In the genomic region with DNA sequence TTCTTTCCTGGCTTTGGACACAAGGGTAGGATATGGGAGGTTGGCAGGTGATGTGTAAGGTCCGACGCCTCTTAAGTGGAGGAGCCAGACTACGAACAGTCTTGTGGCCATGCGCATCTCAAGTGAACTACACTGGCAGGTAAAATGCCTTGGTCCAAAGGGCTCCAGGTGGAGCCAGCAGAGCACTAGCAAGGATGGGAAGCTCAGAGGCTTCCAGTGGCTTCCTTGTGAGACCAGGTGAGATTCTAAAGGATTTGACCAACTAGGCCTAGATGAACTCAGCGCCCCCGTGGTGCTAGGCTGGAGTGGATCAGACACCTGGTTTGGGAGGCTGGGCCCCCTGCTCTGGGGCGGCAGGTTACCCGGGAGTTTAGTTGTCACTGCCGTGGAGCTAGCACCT, we compare ENCODE assay signal across 1 cellular context.
TF ChIP-seq lines count a peak whose summit lies in the region.

No MANE protein-coding gene starts in this region.

TF ChIP-seq in K562, 482 proteins besides CTCF, POLR2A, EP300 and RAD21:
- TF ChIP-seq TSC22D4 (tag; IDR thresholded peaks at IDR 0.05), result no peak
- no peak for TF ChIP-seq COPS2 (conservative IDR thresholded peaks at IDR 0.05)
- no peak for TF ChIP-seq TFAM (CRISPR knock-in tag; conservative IDR thresholded peaks at IDR 0.05)
- TF ChIP-seq MCM7 (IDR thresholded peaks at IDR 0.05), result no peak
- no peak for TF ChIP-seq GTF2F1 (IDR thresholded peaks at IDR 0.05; ENCODE audit: low read depth, low read length)
- no peak for TF ChIP-seq ZNF24 (IDR thresholded peaks at IDR 0.05)
- TF ChIP-seq STAG1 (CRISPR knock-in tag; IDR thresholded peaks at IDR 0.05; ENCODE audit: borderline replicate concordance), result no peak
- no peak for TF ChIP-seq ZEB2 (IDR thresholded peaks at IDR 0.05)
- no peak for TF ChIP-seq ARID3A (IDR thresholded peaks at IDR 0.05; ENCODE audit: borderline replicate concordance, low read depth, low read length)
- no peak for TF ChIP-seq ZNF277 (CRISPR knock-in tag; IDR thresholded peaks at IDR 0.05; ENCODE audit: borderline replicate concordance)
- peak; percentile 25 for TF ChIP-seq KDM5B (IDR thresholded peaks at IDR 0.05; ENCODE audit: insufficient replicate concordance, low read depth, low read length)
- no peak for TF ChIP-seq ADNP (tag; IDR thresholded peaks at IDR 0.05)
- peak; percentile 4 for TF ChIP-seq CHD1 (IDR thresholded peaks at IDR 0.05; ENCODE audit: low read length)
- no peak for TF ChIP-seq CBX8 (IDR thresholded peaks at IDR 0.05; ENCODE audit: borderline replicate concordance, extremely low read depth, low read depth, low read length, poor library complexity, severe bottlenecking)
- 0 out of 2 replicates have a peak, but pooled peaks have one; percentile 21 for TF ChIP-seq POLR2AphosphoS5 (IDR thresholded peaks at IDR 0.05; ENCODE audit: control insufficient read depth, insufficient read depth, low read depth, low read length)
- no peak for TF ChIP-seq ZNF165 (CRISPR knock-in tag; IDR thresholded peaks at IDR 0.05; ENCODE audit: borderline replicate concordance)
- TF ChIP-seq, protein P1, sequence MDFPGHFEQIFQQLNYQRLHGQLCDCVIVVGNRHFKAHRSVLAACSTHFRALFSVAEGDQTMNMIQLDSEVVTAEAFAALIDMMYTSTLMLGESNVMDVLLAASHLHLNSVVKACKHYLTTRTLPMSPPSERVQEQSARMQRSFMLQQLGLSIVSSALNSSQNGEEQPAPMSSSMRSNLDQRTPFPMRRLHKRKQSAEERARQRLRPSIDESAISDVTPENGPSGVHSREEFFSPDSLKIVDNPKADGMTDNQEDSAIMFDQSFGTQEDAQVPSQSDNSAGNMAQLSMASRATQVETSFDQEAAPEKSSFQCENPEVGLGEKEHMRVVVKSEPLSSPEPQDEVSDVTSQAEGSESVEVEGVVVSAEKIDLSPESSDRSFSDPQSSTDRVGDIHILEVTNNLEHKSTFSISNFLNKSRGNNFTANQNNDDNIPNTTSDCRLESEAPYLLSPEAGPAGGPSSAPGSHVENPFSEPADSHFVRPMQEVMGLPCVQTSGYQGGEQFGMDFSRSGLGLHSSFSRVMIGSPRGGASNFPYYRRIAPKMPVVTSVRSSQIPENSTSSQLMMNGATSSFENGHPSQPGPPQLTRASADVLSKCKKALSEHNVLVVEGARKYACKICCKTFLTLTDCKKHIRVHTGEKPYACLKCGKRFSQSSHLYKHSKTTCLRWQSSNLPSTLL (IDR thresholded peaks at IDR 0.05), result no peak
- peak; percentile 43; the same call in 1 of the 2 replicates for TF ChIP-seq SP1 (CRISPR knock-in tag; IDR thresholded peaks at IDR 0.05)
- TF ChIP-seq CBX5 (IDR thresholded peaks at IDR 0.05; ENCODE audit: borderline replicate concordance, low read depth), result no peak
- 0 out of 2 replicates have a peak, but pooled peaks have one; percentile 36 for TF ChIP-seq E2F5 (CRISPR knock-in tag; IDR thresholded peaks at IDR 0.05)
- TF ChIP-seq, protein P2, sequence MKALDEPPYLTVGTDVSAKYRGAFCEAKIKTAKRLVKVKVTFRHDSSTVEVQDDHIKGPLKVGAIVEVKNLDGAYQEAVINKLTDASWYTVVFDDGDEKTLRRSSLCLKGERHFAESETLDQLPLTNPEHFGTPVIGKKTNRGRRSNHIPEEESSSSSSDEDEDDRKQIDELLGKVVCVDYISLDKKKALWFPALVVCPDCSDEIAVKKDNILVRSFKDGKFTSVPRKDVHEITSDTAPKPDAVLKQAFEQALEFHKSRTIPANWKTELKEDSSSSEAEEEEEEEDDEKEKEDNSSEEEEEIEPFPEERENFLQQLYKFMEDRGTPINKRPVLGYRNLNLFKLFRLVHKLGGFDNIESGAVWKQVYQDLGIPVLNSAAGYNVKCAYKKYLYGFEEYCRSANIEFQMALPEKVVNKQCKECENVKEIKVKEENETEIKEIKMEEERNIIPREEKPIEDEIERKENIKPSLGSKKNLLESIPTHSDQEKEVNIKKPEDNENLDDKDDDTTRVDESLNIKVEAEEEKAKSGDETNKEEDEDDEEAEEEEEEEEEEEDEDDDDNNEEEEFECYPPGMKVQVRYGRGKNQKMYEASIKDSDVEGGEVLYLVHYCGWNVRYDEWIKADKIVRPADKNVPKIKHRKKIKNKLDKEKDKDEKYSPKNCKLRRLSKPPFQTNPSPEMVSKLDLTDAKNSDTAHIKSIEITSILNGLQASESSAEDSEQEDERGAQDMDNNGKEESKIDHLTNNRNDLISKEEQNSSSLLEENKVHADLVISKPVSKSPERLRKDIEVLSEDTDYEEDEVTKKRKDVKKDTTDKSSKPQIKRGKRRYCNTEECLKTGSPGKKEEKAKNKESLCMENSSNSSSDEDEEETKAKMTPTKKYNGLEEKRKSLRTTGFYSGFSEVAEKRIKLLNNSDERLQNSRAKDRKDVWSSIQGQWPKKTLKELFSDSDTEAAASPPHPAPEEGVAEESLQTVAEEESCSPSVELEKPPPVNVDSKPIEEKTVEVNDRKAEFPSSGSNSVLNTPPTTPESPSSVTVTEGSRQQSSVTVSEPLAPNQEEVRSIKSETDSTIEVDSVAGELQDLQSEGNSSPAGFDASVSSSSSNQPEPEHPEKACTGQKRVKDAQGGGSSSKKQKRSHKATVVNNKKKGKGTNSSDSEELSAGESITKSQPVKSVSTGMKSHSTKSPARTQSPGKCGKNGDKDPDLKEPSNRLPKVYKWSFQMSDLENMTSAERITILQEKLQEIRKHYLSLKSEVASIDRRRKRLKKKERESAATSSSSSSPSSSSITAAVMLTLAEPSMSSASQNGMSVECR (CRISPR knock-in tag; IDR thresholded peaks at IDR 0.05), result no peak; the same call in 1 of the 2 replicates
- TF ChIP-seq RNF219 (CRISPR knock-in tag; IDR thresholded peaks at IDR 0.05), result no peak
- TF ChIP-seq MTA3 (IDR thresholded peaks at IDR 0.05; ENCODE audit: borderline replicate concordance), result no peak
- TF ChIP-seq CCNT2 (IDR thresholded peaks at IDR 0.05; ENCODE audit: borderline replicate concordance, extremely low read depth, insufficient read length, low read depth, low read length), result no peak
- 0 out of 2 replicates have a peak, but pooled peaks have one; percentile 71 for TF ChIP-seq ZC3H4 (CRISPR knock-in tag; IDR thresholded peaks at IDR 0.05; ENCODE audit: borderline replicate concordance)
TF ChIP-seq in K562: peak in this region for 6.
